20 cellular contexts compared by ENCODE assay signal in genomic region chr22:29717789-29718188, GRCh38. TPM values are rescaled to one million over a fixed set of nuclear protein-coding genes. Genes with fewer than 3 reads are reported as not detected.
DNase-seq lines count a peak whose midpoint lies in the region; ATAC-seq, FAIRE-seq and TF ChIP-seq lines count a peak whose summit lies in the region.
"Had no signal": no experiment of that assay in that cellular context is flagged by ENCODE, and none has a peak within 500 bp of the region (broad histone marks: within the 10 kb centered on the region; RNA-seq: fewer than 3 reads in every experiment).

No MANE protein-coding gene starts in this region.

- 90 to 91% methylated on average over 11 of the region's 11 CpGs for WGBS in aorta, 2 donors

- no peak overlapping the region for H3K27ac ChIP-seq in aorta (ENCODE audit: low read depth in 1 of 2, low read length in 2 of 2)
- H3K27ac ChIP-seq: C4-2B had no signal

- H3K4me3 ChIP-seq in bronchial epithelial cell (ENCODE audit: low read depth, low read length) = no peak overlapping the region
- no peak overlapping the region for H3K4me3 ChIP-seq in aorta (ENCODE audit: low read length in 2 of 2)
- H3K4me3 ChIP-seq: MG63 had no signal

- no peaks in the 10 kb centered on the region for H3K9me3 ChIP-seq in aorta (ENCODE audit: control insufficient read depth, low read length)
- H3K9me3 ChIP-seq: Caco-2, MG63 had no signal

- no peaks in the 10 kb centered on the region for H3K4me1 ChIP-seq in aorta (ENCODE audit: control insufficient read depth in 1 of 2, insufficient read depth in 2 of 2, low read length in 2 of 2)
- H3K4me1 ChIP-seq: Caco-2 had no signal

- DNase-seq in NCI-H2171 treated with DMSO at 0.1 percent for 48 hours (lab: John Stamatoyannopoulos, UW) (peak; percentile 65), NCI-H2171 (lab: John Stamatoyannopoulos, UW) (no peak), HPDE6-E6E7 (ENCODE audit: extremely low spot score) (peak; percentile 50), NCI-H446 (lab: John Stamatoyannopoulos, UW) (peak; percentile 54 to 60), bronchial epithelial cell (ENCODE audit: low read depth) (peak; percentile 73), aorta (no peak), T1000 (lab: John Stamatoyannopoulos, UW) (no peak), mucosa of gallbladder (ENCODE audit: low spot score) (no peak)
- DNase-seq: Caco-2, EL, KG1, MG63, NCI-H1092 treated with DMSO at 0.1 percent for 48 hours, NCI-H526 treated with DMSO at 0.1 percent for 48 hours, SIG-M5, T-helper 2 cell had no signal

- peaks cover 10% of the 10 kb centered on the region for H3K27me3 ChIP-seq in bronchial epithelial cell (ENCODE audit: control insufficient read depth, insufficient read depth, low read length)
- no peaks in the 10 kb centered on the region for H3K27me3 ChIP-seq in aorta (ENCODE audit: control insufficient read depth in 1 of 2, insufficient read depth in 2 of 2, low read length in 1 of 2)
- H3K27me3 ChIP-seq: MG63 had no signal

- no peak for TF ChIP-seq CTCF in bronchial epithelial cell (IDR thresholded peaks at IDR 0.05; ENCODE audit: insufficient read depth, low read length, severe bottlenecking)

- intact Hi-C loops in aorta (cut with DNase I) = no loop called here

- H3K36me3 ChIP-seq in bronchial epithelial cell (ENCODE audit: control insufficient read depth, insufficient read depth, low read length) (no peaks in the 10 kb centered on the region), aorta (ENCODE audit: control insufficient read depth in 1 of 2, insufficient read depth in 2 of 2, low read length in 1 of 2) (no peaks in the 10 kb centered on the region)
- H3K36me3 ChIP-seq: MG63 had no signal

- no peak for FAIRE-seq in bronchial epithelial cell (lab: Jason Lieb, UNC)
- FAIRE-seq: A204.1, H1 had no signal

- ATAC-seq in aorta (ENCODE audit: low FRiP score) = no peak
- ATAC-seq: Panc1 had no signal

RNA-seq across cellular contexts. Expression of gene CABP7, which starts 2.0 kb away (rescaled TPM):
- total RNA-seq in bronchial epithelial cell (not detected in 2 replicates), aorta (not detected), mucosa of gallbladder (not detected)
- polyA plus RNA-seq in aorta = under 1 TPM; 0.10 to 0.13 TPM
- total RNA-seq: Caco-2 had no signal

RNA-seq across cellular contexts. Expression of gene ZMAT5, which starts 49.0 kb away (rescaled TPM):
- total RNA-seq in bronchial epithelial cell (24.2 and 24.7 TPM in 2 replicates), aorta (10 to 100 TPM; 11.3 to 18.4 TPM), mucosa of gallbladder (18.7 TPM)
- polyA plus RNA-seq in aorta = 10 to 100 TPM; 20.0 to 29.0 TPM

RNA-seq across cellular contexts. Expression of gene UQCR10, which starts 49.4 kb away (rescaled TPM):
- total RNA-seq in bronchial epithelial cell (42.4 and 88.2 TPM in 2 replicates), aorta (10 to 100 TPM; 41.4 to 42.4 TPM), mucosa of gallbladder (106 TPM)
- 100 to 1,000 TPM in 1 of 2 donors, 10 to 100 TPM in 1; 88.4 to 189 TPM for polyA plus RNA-seq in aorta

Comparison
In these comparisons a context has a peak if more than half of its experiments do, and no peak if none do; other contexts are left out.
1. DNase-seq: peak in NCI-H2171 treated with DMSO at 0.1 percent for 48 hours (single experiment), HPDE6-E6E7 (single experiment), NCI-H446 (2 of 2) and bronchial epithelial cell (single experiment); none in NCI-H2171 (single experiment), aorta (0 of 2), T1000 (single experiment) and mucosa of gallbladder (single experiment).